In genomic region chr4:11765849-11766453, GRCh38 we compare ENCODE assay signal across 7 cellular contexts.
A peak's percentile ranks its signal among the peaks of the same experiment; 100 is the strongest.
DNase-seq lines count a peak whose midpoint lies in the region; ATAC-seq and TF ChIP-seq lines count a peak whose summit lies in the region.

No MANE protein-coding gene starts in this region.

- no peak overlapping the region for H3K4me3 Mint-ChIP-seq in activated CD8-positive, alpha-beta memory T cell treated with anti-CD3 and anti-CD28 coated beads, Interleukin-2, amount 10 ng/mL, durations not matched to agents 7 days and 5 days

- DNase-seq in EH (ENCODE audit: low read depth): peak; percentile 6
- DNase-seq in amniotic epithelial cell (ENCODE audit: low read depth): peak; percentile 34
- DNase-seq in inferior parietal cortex (ENCODE audit: extremely low spot score): peak; percentile 59
- no peak for DNase-seq in vagina (ENCODE audit: extremely low spot score in 2 of 2)
- no peak for DNase-seq in activated CD8-positive, alpha-beta memory T cell treated with anti-CD3 and anti-CD28 coated beads, Interleukin-2, amount 10 ng/mL, durations not matched to agents 7 days and 5 days

- ATAC-seq in GM19372 (IDR thresholded peaks at IDR 0.05; ENCODE audit: low read depth, unreplicated experiment): peak; percentile 74
- no peak for ATAC-seq in activated CD8-positive, alpha-beta memory T cell treated with anti-CD3 and anti-CD28 coated beads, Interleukin-2, amount 10 ng/mL, durations not matched to agents 7 days and 5 days

- no peak for TF ChIP-seq POLR2A in vagina (IDR thresholded peaks at IDR 0.05)

- intact Hi-C loops in vagina (cut with DNase I): no loop called here

- no peak overlapping the region for H3K4me3 ChIP-seq in vagina

- H3K27ac ChIP-seq in vagina: no peak overlapping the region

- H3K4me1 ChIP-seq in vagina: no peaks in the 10 kb centered on the region

- no peaks in the 10 kb centered on the region for H3K27me3 Mint-ChIP-seq in activated CD8-positive, alpha-beta memory T cell treated with anti-CD3 and anti-CD28 coated beads, Interleukin-2, amount 10 ng/mL, durations not matched to agents 7 days and 5 days

- no peaks in the 10 kb centered on the region for H3K36me3 Mint-ChIP-seq in activated CD8-positive, alpha-beta memory T cell treated with anti-CD3 and anti-CD28 coated beads, Interleukin-2, amount 10 ng/mL, durations not matched to agents 7 days and 5 days

- H3K27ac Mint-ChIP-seq in activated CD8-positive, alpha-beta memory T cell treated with anti-CD3 and anti-CD28 coated beads, Interleukin-2, amount 10 ng/mL, durations not matched to agents 7 days and 5 days: no peak overlapping the region

- H3K9me3 ChIP-seq in vagina: no peaks in the 10 kb centered on the region

- no peaks in the 10 kb centered on the region for H3K9me3 Mint-ChIP-seq in activated CD8-positive, alpha-beta memory T cell treated with anti-CD3 and anti-CD28 coated beads, Interleukin-2, amount 10 ng/mL, durations not matched to agents 7 days and 5 days (ENCODE audit: low read depth)

- H3K27me3 ChIP-seq in vagina: no peaks in the 10 kb centered on the region

- CTCF ChIA-PET in activated CD8-positive, alpha-beta memory T cell treated with anti-CD3 and anti-CD28 coated beads, Interleukin-2, amount 10 ng/mL, durations not matched to agents 7 days and 5 days (lab: Charles Lee): interaction anchor here (0.9 to 1.4 kb wide), 3 partner anchors 12 to 867 kb away, joined by 3 read pairs; no protein-coding TSS in a partner anchor

- H3K36me3 ChIP-seq in vagina: no peaks in the 10 kb centered on the region

- TF ChIP-seq CTCF in LNCAP (IDR thresholded peaks at IDR 0.05) (peak; percentile 87), vagina (IDR thresholded peaks at IDR 0.05) (peak in 2 of 3 experiments; percentile 28 to 44)

- no peaks in the 10 kb centered on the region for H3K4me1 Mint-ChIP-seq in activated CD8-positive, alpha-beta memory T cell treated with anti-CD3 and anti-CD28 coated beads, Interleukin-2, amount 10 ng/mL, durations not matched to agents 7 days and 5 days

Comparison
In these comparisons a context has a peak if more than half of its experiments do, and no peak if none do; other contexts are left out.
1. DNase-seq: peak in EH (single experiment), amniotic epithelial cell (single experiment) and inferior parietal cortex (single experiment); none in vagina (0 of 2) and activated CD8-positive, alpha-beta memory T cell treated with anti-CD3 and anti-CD28 coated beads, Interleukin-2, amount 10 ng/mL, durations not matched to agents 7 days and 5 days (single experiment).